In genomic region chr21:14737922-14738321, GRCh38 we compare ENCODE assay signal across 8 cellular contexts.
DNase-seq lines count a peak whose midpoint lies in the region; ATAC-seq and TF ChIP-seq lines count a peak whose summit lies in the region.

No MANE protein-coding gene starts in this region.

- H3K4me1 Mint-ChIP-seq in stimulated activated naive CD8-positive, alpha-beta T cell treated with anti-CD3 and anti-CD28 coated beads, Interleukin-15, amount 100 ng/mL, for 72 hours: peaks cover 45% of the 10 kb centered on the region

- TF ChIP-seq CTCF in left lung (IDR thresholded peaks at IDR 0.05): peak; percentile 66 to 70

- H3K9me3 Mint-ChIP-seq in stimulated activated naive CD8-positive, alpha-beta T cell treated with anti-CD3 and anti-CD28 coated beads, Interleukin-15, amount 100 ng/mL, for 72 hours: no peaks in the 10 kb centered on the region

- intact Hi-C loops in left lung (cut with DNase I): no loop called here

- ATAC-seq in left lung (peak; percentile 91), HG02763 (IDR thresholded peaks at IDR 0.05; ENCODE audit: unreplicated experiment) (no peak)
- ATAC-seq in stimulated activated naive CD8-positive, alpha-beta T cell treated with anti-CD3 and anti-CD28 coated beads, Interleukin-15, amount 100 ng/mL, for 72 hours: peak; percentile 73

- H3K27me3 ChIP-seq in left lung: no peaks in the 10 kb centered on the region

- H3K4me3 Mint-ChIP-seq in stimulated activated naive CD8-positive, alpha-beta T cell treated with anti-CD3 and anti-CD28 coated beads, Interleukin-15, amount 100 ng/mL, for 72 hours: peak overlapping the region in 1 of 2 donors; percentile 41

- H3K27ac Mint-ChIP-seq in stimulated activated naive CD8-positive, alpha-beta T cell treated with anti-CD3 and anti-CD28 coated beads, Interleukin-15, amount 100 ng/mL, for 72 hours: peak overlapping the region in 1 of 2 donors; percentile 74

- H3K4me1 ChIP-seq in left lung: peaks cover 4 to 7% of the 10 kb centered on the region in 2 donors

- DNase-seq in NK-92 treated with Interleukin-12 subunit alpha and Interleukin-12 subunit beta, amount 100 ng/mL, for 24 hours (lab: John Stamatoyannopoulos, UW): peak; percentile 8
- DNase-seq in NK-92 (lab: John Stamatoyannopoulos, UW; ENCODE audit: unreplicated experiment): no peak
- DNase-seq in HS-27A (ENCODE audit: low read depth): peak; percentile 17
- peak; percentile 31 for DNase-seq in SIG-M5 (lab: John Stamatoyannopoulos, UW)
- peak; percentile 6 to 86 for DNase-seq in T47D (ENCODE audit: low read depth in 1 of 2, low spot score in 1 of 2)
- DNase-seq in left lung: no peak
- peak; percentile 41 to 50 for DNase-seq in stimulated activated naive CD8-positive, alpha-beta T cell treated with anti-CD3 and anti-CD28 coated beads, Interleukin-15, amount 100 ng/mL, for 72 hours

- H3K27me3 Mint-ChIP-seq in stimulated activated naive CD8-positive, alpha-beta T cell treated with anti-CD3 and anti-CD28 coated beads, Interleukin-15, amount 100 ng/mL, for 72 hours: no peaks in the 10 kb centered on the region

- H3K36me3 ChIP-seq in left lung: no peaks in the 10 kb centered on the region

- in situ Hi-C loops in T47D (cut with HindIII; ENCODE audit: low pct_unique_long_range_greater_than_20kb, low sequenced_read_pairs): no loop called here

- no peaks in the 10 kb centered on the region for H3K9me3 ChIP-seq in left lung

- H3K27ac ChIP-seq in left lung: no peak overlapping the region

- no peak overlapping the region for H3K4me3 ChIP-seq in left lung

Comparison
In these comparisons a context has a peak if more than half of its experiments do, and no peak if none do; other contexts are left out.
1. DNase-seq: peak in NK-92 treated with Interleukin-12 subunit alpha and Interleukin-12 subunit beta, amount 100 ng/mL, for 24 hours (single experiment), HS-27A (single experiment), SIG-M5 (single experiment), T47D (2 of 2) and stimulated activated naive CD8-positive, alpha-beta T cell treated with anti-CD3 and anti-CD28 coated beads, Interleukin-15, amount 100 ng/mL, for 72 hours (2 of 2); none in NK-92 (single experiment) and left lung (0 of 2).